18 cellular contexts compared by ENCODE assay signal in genomic region chr11:61219016-61219415, GRCh38. TPM values are rescaled to one million over a fixed set of nuclear protein-coding genes. Genes with fewer than 3 reads are reported as not detected.
DNase-seq lines count a peak whose midpoint lies in the region; ATAC-seq and TF ChIP-seq lines count a peak whose summit lies in the region.
"Not testable (repeated sequence)": the region's sequence is repeated elsewhere in the genome, so short reads cannot be mapped to it uniquely, and the experiment has no call there.
"Had no signal": no experiment of that assay in that cellular context is flagged by ENCODE, and none has a peak within 500 bp of the region (broad histone marks: within the 10 kb centered on the region; RNA-seq: fewer than 3 reads in every experiment).

No MANE protein-coding gene starts in this region.

- not testable (repeated sequence) for H3K27me3 ChIP-seq in Karpas-422 (ENCODE audit: low read length)

- ATAC-seq in omental fat pad (ENCODE audit: low FRiP score); sciatic nerve: not testable (repeated sequence)

- H2AFZ ChIP-seq in Karpas-422 (ENCODE audit: low read length), result not testable (repeated sequence)

- not testable (repeated sequence) for H3K9me3 Mint-ChIP-seq in activated CD4-positive, alpha-beta T cell treated with anti-CD3 and anti-CD28 coated beads, Interleukin-2, amount 10 ng/mL, durations not matched to agents 24 days and 14 days; endothelial cell (ENCODE audit: unreplicated experiment); glutamatergic neuron (ENCODE audit: unreplicated experiment); osteocyte (ENCODE audit: unreplicated experiment)

- TF ChIP-seq CTCF in endothelial cell (IDR thresholded peaks at IDR 0.05; ENCODE audit: unreplicated experiment); glutamatergic neuron (IDR thresholded peaks at IDR 0.05; ENCODE audit: partially characterized antibody, unreplicated experiment); omental fat pad (IDR thresholded peaks at IDR 0.05); osteocyte (IDR thresholded peaks at IDR 0.05): not testable (repeated sequence)

- H3K9me2 ChIP-seq in Karpas-422 (replicated peaks; ENCODE audit: insufficient read depth, low read length), result not testable (repeated sequence)

- not testable (repeated sequence) for H3K4me3 Mint-ChIP-seq in activated CD4-positive, alpha-beta T cell treated with anti-CD3 and anti-CD28 coated beads, Interleukin-2, amount 10 ng/mL, durations not matched to agents 24 days and 14 days; osteocyte (ENCODE audit: unreplicated experiment)
- H3K4me3 Mint-ChIP-seq in endothelial cell (ENCODE audit: unreplicated experiment), result peak overlapping the region; percentile 70
- H3K4me3 Mint-ChIP-seq in glutamatergic neuron (ENCODE audit: unreplicated experiment), result peak overlapping the region; percentile 50

- not testable (repeated sequence) for H4K20me1 ChIP-seq in Karpas-422 (ENCODE audit: insufficient read depth, low read depth, low read length)

- H3K36me3 Mint-ChIP-seq in activated CD4-positive, alpha-beta T cell treated with anti-CD3 and anti-CD28 coated beads, Interleukin-2, amount 10 ng/mL, durations not matched to agents 24 days and 14 days (ENCODE audit: low read depth); endothelial cell (ENCODE audit: low read depth, unreplicated experiment); glutamatergic neuron (ENCODE audit: unreplicated experiment); osteocyte (ENCODE audit: unreplicated experiment): not testable (repeated sequence)

- not testable (repeated sequence) for H3K27ac Mint-ChIP-seq in activated CD4-positive, alpha-beta T cell treated with anti-CD3 and anti-CD28 coated beads, Interleukin-2, amount 10 ng/mL, durations not matched to agents 24 days and 14 days; endothelial cell (ENCODE audit: unreplicated experiment); glutamatergic neuron (ENCODE audit: unreplicated experiment); osteocyte (ENCODE audit: unreplicated experiment)

- not testable (repeated sequence) for H3K9ac ChIP-seq in Karpas-422 (ENCODE audit: low read length)

- H3K4me1 ChIP-seq in Karpas-422 (ENCODE audit: low read length), result not testable (repeated sequence)

- not testable (repeated sequence) for H3K36me3 ChIP-seq in Karpas-422 (ENCODE audit: insufficient read depth, low read length)

- peak; percentile 11 for DNase-seq in Karpas-422
- peak; percentile 38 for DNase-seq in activated CD4-positive, alpha-beta T cell treated with anti-CD3 and anti-CD28 coated beads, Interleukin-2, amount 10 ng/mL, durations not matched to agents 24 days and 14 days
- DNase-seq in endothelial cell (ENCODE audit: low spot score); glutamatergic neuron: not testable (repeated sequence)
- DNase-seq in omental fat pad (ENCODE audit: low spot score), result peak; percentile 21
- DNase-seq in osteocyte (ENCODE audit: extremely low spot score, unreplicated experiment), result peak; percentile 38
- DNase-seq in sciatic nerve (ENCODE audit: low spot score), result peak; percentile 7

- H3K4me3 ChIP-seq in Karpas-422 (ENCODE audit: low read length), result not testable (repeated sequence)

- H3K9me3 ChIP-seq in Karpas-422 (ENCODE audit: low read length), result not testable (repeated sequence)

- not testable (repeated sequence) for H3K79me2 ChIP-seq in Karpas-422 (ENCODE audit: low read length)

- H3K27ac ChIP-seq in Karpas-422 (ENCODE audit: low read length), result not testable (repeated sequence)

- not testable (repeated sequence) for H3K4me1 Mint-ChIP-seq in activated CD4-positive, alpha-beta T cell treated with anti-CD3 and anti-CD28 coated beads, Interleukin-2, amount 10 ng/mL, durations not matched to agents 24 days and 14 days; endothelial cell (ENCODE audit: unreplicated experiment); glutamatergic neuron (ENCODE audit: low read depth, unreplicated experiment); osteocyte (ENCODE audit: unreplicated experiment)

- intact Hi-C loops in activated CD4-positive, alpha-beta T cell treated with anti-CD3 and anti-CD28 coated beads, Interleukin-2, amount 10 ng/mL, durations not matched to agents 24 days and 14 days (cut with micrococcal nuclease); sciatic nerve (cut with DNase I): not testable (repeated sequence)

- not testable (repeated sequence) for H3K27me3 Mint-ChIP-seq in activated CD4-positive, alpha-beta T cell treated with anti-CD3 and anti-CD28 coated beads, Interleukin-2, amount 10 ng/mL, durations not matched to agents 24 days and 14 days; endothelial cell (ENCODE audit: unreplicated experiment); glutamatergic neuron (ENCODE audit: unreplicated experiment); osteocyte (ENCODE audit: unreplicated experiment)

- not testable (repeated sequence) for H3K4me2 ChIP-seq in Karpas-422 (ENCODE audit: low read depth, low read length, poor library complexity, severe bottlenecking)

RNA-seq across cellular contexts. Expression of gene PGA4, which starts 3.1 kb away (rescaled TPM):
- not detected in 2 replicates for total RNA-seq in Karpas-422 (2014; rRNA removed; shearing (Covaris generic); ENCODE audit: low replicate concordance)
- not detected in 2 replicates for total RNA-seq in activated CD4-positive, alpha-beta T cell treated with anti-CD3 and anti-CD28 coated beads, Interleukin-2, amount 10 ng/mL, durations not matched to agents 24 days and 14 days
- total RNA-seq in endothelial cell (ENCODE audit: unreplicated experiment) (0.64 TPM), glutamatergic neuron (ENCODE audit: unreplicated experiment) (not detected), omental fat pad (10 to 100 TPM in 2 of 4 donors, 1 to 10 TPM in 2; 2.9 to 94.5 (median 13.5) TPM), osteocyte (not detected in 2 replicates), sciatic nerve (not detected)
- total RNA-seq: A172; A673; B cell; Caco-2; Calu3; CD4-positive, alpha-beta memory T cell; CD4-positive, alpha-beta T cell; CD4-positive, CD25-positive, alpha-beta regulatory T cell; CD8-positive, alpha-beta memory T cell; CD8-positive, alpha-beta T cell; Daoy had no signal

RNA-seq across cellular contexts. Expression of gene PGA3, which starts 15.7 kb away (rescaled TPM):
- total RNA-seq in Karpas-422 (2014; rRNA removed; shearing (Covaris generic); ENCODE audit: low replicate concordance), result not detected in 2 replicates
- not detected in 2 replicates for total RNA-seq in activated CD4-positive, alpha-beta T cell treated with anti-CD3 and anti-CD28 coated beads, Interleukin-2, amount 10 ng/mL, durations not matched to agents 24 days and 14 days
- total RNA-seq in endothelial cell (ENCODE audit: unreplicated experiment) (0.80 TPM), glutamatergic neuron (ENCODE audit: unreplicated experiment) (not detected), omental fat pad (10 to 100 TPM in 2 of 4 donors, 1 to 10 TPM in 2; 2.5 to 96.7 (median 7.6) TPM), osteocyte (not detected in 2 replicates), sciatic nerve (not detected)
- total RNA-seq: A172; A673; B cell; Caco-2; Calu3; CD4-positive, alpha-beta memory T cell; CD4-positive, alpha-beta T cell; CD4-positive, CD25-positive, alpha-beta regulatory T cell; CD8-positive, alpha-beta memory T cell; CD8-positive, alpha-beta T cell; Daoy had no signal

RNA-seq across cellular contexts. Expression of gene PGA5, which starts 22.0 kb away (rescaled TPM):
- not detected in 2 replicates for total RNA-seq in Karpas-422 (2014; rRNA removed; shearing (Covaris generic); ENCODE audit: low replicate concordance)
- total RNA-seq in activated CD4-positive, alpha-beta T cell treated with anti-CD3 and anti-CD28 coated beads, Interleukin-2, amount 10 ng/mL, durations not matched to agents 24 days and 14 days, result not detected in 2 replicates
- total RNA-seq in endothelial cell (ENCODE audit: unreplicated experiment), result 1.2 TPM
- total RNA-seq in glutamatergic neuron (ENCODE audit: unreplicated experiment), result not detected
- total RNA-seq in omental fat pad, result 1 to 10 TPM in 3 of 4 donors, not detected in 1; 2.0 to 5.0 (median 4.3) TPM
- not detected in 2 replicates for total RNA-seq in osteocyte
- total RNA-seq in sciatic nerve, result not detected
- total RNA-seq: A172; A673; B cell; Caco-2; Calu3; CD4-positive, alpha-beta memory T cell; CD4-positive, alpha-beta T cell; CD4-positive, CD25-positive, alpha-beta regulatory T cell; CD8-positive, alpha-beta memory T cell; CD8-positive, alpha-beta T cell; Daoy had no signal

RNA-seq across cellular contexts. Expression of gene VPS37C, which starts 57.8 kb away (rescaled TPM):
- 11.3 and 13.8 TPM in 2 replicates for total RNA-seq in Karpas-422 (2014; rRNA removed; shearing (Covaris generic); ENCODE audit: low replicate concordance)
- 13.3 and 13.7 TPM in 2 replicates for total RNA-seq in activated CD4-positive, alpha-beta T cell treated with anti-CD3 and anti-CD28 coated beads, Interleukin-2, amount 10 ng/mL, durations not matched to agents 24 days and 14 days
- 23.9 TPM for total RNA-seq in endothelial cell (ENCODE audit: unreplicated experiment)
- 27.1 TPM for total RNA-seq in glutamatergic neuron (ENCODE audit: unreplicated experiment)
- total RNA-seq in omental fat pad, result 10 to 100 TPM in 3 of 4 donors, 1 to 10 TPM in 1; 9.3 to 17.5 (median 12.6) TPM
- 19.6 and 21.2 TPM in 2 replicates for total RNA-seq in osteocyte
- 23.1 TPM for total RNA-seq in sciatic nerve
